8 cellular contexts compared by ENCODE assay signal in genomic region chr2:200963129-200963917, GRCh38.
DNase-seq lines count a peak whose midpoint lies in the region; ATAC-seq and FAIRE-seq lines count a peak whose summit lies in the region.

Gene ORC2 (minus strand): TSS chr2:200963660. CDS start chr2:200958123, 5,537 bp downstream.

- DNase-seq in AML-193 (lab: John Stamatoyannopoulos, UW) = peak; percentile 82 to 87
- DNase-seq in NCI-H446 (lab: John Stamatoyannopoulos, UW) = peak; percentile 70 to 95
- DNase-seq in activated CD4-positive, CD25-positive, alpha-beta regulatory T cell treated with anti-CD3 and anti-CD28 coated beads, Interleukin-2, amount 50 U/mL, for 16 hours (ENCODE audit: low read depth, low spot score) = peak; percentile 86
- DNase-seq in cerebellar cortex (ENCODE audit: low spot score) = peak; percentile 98
- peak; percentile 92 for DNase-seq in stimulated activated CD4-positive, alpha-beta T cell treated with anti-CD3 and anti-CD28 coated beads, Interleukin-12 subunit alpha, Interleukin-12 subunit beta, amount 100 ng/mL, for 4 hours

- peak; percentile 88 for FAIRE-seq in islet of Langerhans (lab: Jason Lieb, UNC)

- ATAC-seq in GM19035 (IDR thresholded peaks at IDR 0.05; ENCODE audit: unreplicated experiment) (peak; percentile 94), HG03354 (IDR thresholded peaks at IDR 0.05; ENCODE audit: poor library complexity, severe bottlenecking, unreplicated experiment) (peak; percentile 93)

Comparison
In these comparisons a context has a peak if more than half of its experiments do, and no peak if none do; other contexts are left out.
1. Peak in every context shown above with its lines: DNase-seq and ATAC-seq.